1 cellular context compared by ENCODE assay signal in the genomic region with DNA sequence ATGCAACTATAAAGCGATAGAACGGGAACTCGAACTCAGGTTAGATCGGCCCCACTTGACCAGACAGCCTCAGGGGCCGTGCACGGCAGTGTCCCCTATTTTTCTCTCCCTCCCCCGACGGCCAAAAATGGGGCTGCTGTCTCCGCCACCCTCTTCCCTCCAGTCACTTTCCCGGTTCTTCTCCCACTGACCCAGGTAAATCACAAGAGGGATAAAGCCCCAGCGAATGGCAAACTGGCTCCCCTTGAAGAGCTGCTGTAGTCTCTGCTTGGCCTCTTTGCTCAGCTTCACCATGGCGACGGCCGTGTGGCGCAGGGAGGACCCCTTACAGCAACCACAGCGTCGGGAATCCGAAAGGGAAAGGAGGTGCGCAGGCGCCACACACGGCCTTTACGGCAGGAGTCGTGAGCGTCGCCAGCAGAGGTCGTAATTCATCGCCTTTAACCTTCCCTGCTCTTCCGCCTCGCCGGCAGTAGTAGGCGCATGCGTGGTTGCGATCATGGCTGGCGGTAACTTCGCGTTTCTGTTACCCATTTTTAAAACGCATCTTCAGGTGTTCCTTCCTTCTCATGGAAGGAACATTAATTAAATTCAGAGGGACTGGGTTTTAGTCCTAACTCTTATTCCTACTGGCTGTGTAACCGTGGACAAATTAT.
TF ChIP-seq lines count a peak whose summit lies in the region.

Gene TOMM7 (minus strand): TSS at position 364 of the 656 bp plus-strand sequence. CDS start 70 bp downstream, at position 294.

TF ChIP-seq in liver, 16 proteins besides CTCF, POLR2A, EP300 and RAD21 (continued from another document):
- TF ChIP-seq JUND (IDR thresholded peaks at IDR 0.05) (no peak), HNF4A (conservative IDR thresholded peaks at IDR 0.05) (peak in 1 of 2 donors; percentile 35)
- TF ChIP-seq, protein P1, sequence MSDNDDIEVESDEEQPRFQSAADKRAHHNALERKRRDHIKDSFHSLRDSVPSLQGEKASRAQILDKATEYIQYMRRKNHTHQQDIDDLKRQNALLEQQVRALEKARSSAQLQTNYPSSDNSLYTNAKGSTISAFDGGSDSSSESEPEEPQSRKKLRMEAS (IDR thresholded peaks at IDR 0.05) = peak; percentile 42
- TF ChIP-seq, protein P2, sequence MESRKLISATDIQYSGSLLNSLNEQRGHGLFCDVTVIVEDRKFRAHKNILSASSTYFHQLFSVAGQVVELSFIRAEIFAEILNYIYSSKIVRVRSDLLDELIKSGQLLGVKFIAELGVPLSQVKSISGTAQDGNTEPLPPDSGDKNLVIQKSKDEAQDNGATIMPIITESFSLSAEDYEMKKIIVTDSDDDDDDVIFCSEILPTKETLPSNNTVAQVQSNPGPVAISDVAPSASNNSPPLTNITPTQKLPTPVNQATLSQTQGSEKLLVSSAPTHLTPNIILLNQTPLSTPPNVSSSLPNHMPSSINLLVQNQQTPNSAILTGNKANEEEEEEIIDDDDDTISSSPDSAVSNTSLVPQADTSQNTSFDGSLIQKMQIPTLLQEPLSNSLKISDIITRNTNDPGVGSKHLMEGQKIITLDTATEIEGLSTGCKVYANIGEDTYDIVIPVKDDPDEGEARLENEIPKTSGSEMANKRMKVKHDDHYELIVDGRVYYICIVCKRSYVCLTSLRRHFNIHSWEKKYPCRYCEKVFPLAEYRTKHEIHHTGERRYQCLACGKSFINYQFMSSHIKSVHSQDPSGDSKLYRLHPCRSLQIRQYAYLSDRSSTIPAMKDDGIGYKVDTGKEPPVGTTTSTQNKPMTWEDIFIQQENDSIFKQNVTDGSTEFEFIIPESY (IDR thresholded peaks at IDR 0.05) = peak; percentile 83
